9 cellular contexts compared by ENCODE assay signal in the genomic region with DNA sequence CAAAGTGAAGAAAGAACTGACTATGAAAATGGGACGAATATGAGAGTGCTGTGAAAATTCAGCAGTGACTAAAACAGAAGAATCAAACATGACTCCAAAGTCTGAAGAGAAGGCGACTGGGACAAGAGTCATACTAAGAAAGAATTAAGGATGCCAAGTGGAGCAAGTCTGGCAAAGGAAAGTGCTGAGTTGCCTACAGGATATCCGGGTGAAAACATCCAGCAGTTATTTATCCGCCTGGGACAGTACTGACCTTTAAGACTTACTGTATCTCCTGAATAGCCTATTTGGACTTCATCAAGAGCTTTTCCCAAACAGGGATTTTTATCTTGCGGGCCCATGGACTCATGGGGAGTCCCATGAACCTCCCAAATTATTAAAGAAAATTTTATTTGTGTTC. TPM values are rescaled to one million over a fixed set of nuclear protein-coding genes. Genes with fewer than 3 reads are reported as not detected.
A peak's percentile ranks its signal among the peaks of the same experiment; 100 is the strongest.
DNase-seq lines count a peak whose midpoint lies in the region; ATAC-seq, FAIRE-seq and TF ChIP-seq lines count a peak whose summit lies in the region.
"Had no signal": no experiment of that assay in that cellular context is flagged by ENCODE, and none has a peak within 500 bp of the region (broad histone marks: within the 10 kb centered on the region; RNA-seq: fewer than 3 reads in every experiment).

No MANE protein-coding gene starts in this region.

- no peak overlapping the region for H3K4me3 ChIP-seq in astrocyte of the spinal cord (ENCODE audit: low read depth, low read length)
- H3K4me3 ChIP-seq in stomach: no peak overlapping the region
- H3K4me3 ChIP-seq: SJCRH30 had no signal

- WGBS in stomach, 5 donors: 59 to 75% (median 72%) methylated on average over 5 of the region's 5 CpGs

- no peak for DNase-seq in H54 (ENCODE audit: insufficient read length, low spot score)
- peak; percentile 65 for DNase-seq in astrocyte of the spinal cord (ENCODE audit: low read depth, low spot score)
- DNase-seq in left cardiac atrium: no peak
- DNase-seq in stomach: no peak
- DNase-seq in NCI-H1092 treated with DMSO at 0.1 percent for 48 hours (lab: John Stamatoyannopoulos, UW): no peak
- no peak for DNase-seq in G401 (ENCODE audit: low spot score)

- H3K27me3 ChIP-seq in stomach: no peaks in the 10 kb centered on the region
- H3K27me3 ChIP-seq: SJCRH30 had no signal

- no peaks in the 10 kb centered on the region for H3K9me3 ChIP-seq in stomach

- H3K27ac ChIP-seq in stomach: peak overlapping the region in 4 of 5 donors; percentile 6 to 75 (median 52)
- H3K27ac ChIP-seq: SJCRH30 had no signal

- TF ChIP-seq EP300 in stomach (IDR thresholded peaks at IDR 0.05): no peak

- H3K36me3 ChIP-seq in stomach: no peaks in the 10 kb centered on the region
- H3K36me3 ChIP-seq: SJCRH30 had no signal

- in situ Hi-C loops in astrocyte of the spinal cord (cut with HindIII; ENCODE audit: low sequenced_read_pairs): no loop called here
- in situ Hi-C loops in G401 (cut with HindIII; ENCODE audit: low sequenced_read_pairs): no loop called here

- intact Hi-C loops in left cardiac atrium (cut with DNase I) (loop anchor here (2.0 to 10.0 kb wide), 3 partner anchors 74 to 339 kb away; a partner anchor contains a TSS), stomach (cut with DNase I; ENCODE audit: low total_unique reads) (loop anchor here (5.0 to 10.0 kb wide), 2 partner anchors 74 to 339 kb away; a partner anchor contains a TSS)

- FAIRE-seq in H54 (lab: Jason Lieb, UNC): peak; percentile 53

- no peak for TF ChIP-seq POLR2A in H54 (IDR thresholded peaks at IDR 0.05; ENCODE audit: low read depth, low read length)
- no peak for TF ChIP-seq POLR2A in stomach (IDR thresholded peaks at IDR 0.05)

- no peak for TF ChIP-seq CTCF in astrocyte of the spinal cord (IDR thresholded peaks at IDR 0.05; ENCODE audit: low read depth, low read length)
- no peak for TF ChIP-seq CTCF in stomach (IDR thresholded peaks at IDR 0.05)

- ATAC-seq in left cardiac atrium: peak; percentile 80 to 82
- no peak for ATAC-seq in HG02798 (IDR thresholded peaks at IDR 0.05; ENCODE audit: poor library complexity, unreplicated experiment)
- no peak for ATAC-seq in HG02759 (IDR thresholded peaks at IDR 0.05; ENCODE audit: unreplicated experiment)

- H3K4me1 ChIP-seq in stomach: peaks cover 0 to 20% (median 8%) of the 10 kb centered on the region in 4 donors

RNA-seq across cellular contexts. Expression of a gene that starts 41.1 kb away (rescaled TPM):
- total RNA-seq in left cardiac atrium (1 to 10 TPM; 3.5 to 5.1 TPM), stomach (10 to 100 TPM in 2 of 5 donors, 1 to 10 TPM in 3; 1.2 to 32.0 (median 8.8) TPM)
- polyA plus RNA-seq in stomach: 1 to 10 TPM; 3.1 to 4.3 (median 3.7) TPM
- 1.9 and 9.6 TPM in 2 replicates for total RNA-seq in G401 (2014; rRNA removed; shearing (Covaris generic))

Comparison
In these comparisons a context has a peak if more than half of its experiments do, and no peak if none do; other contexts are left out.
1. ATAC-seq: peak in left cardiac atrium (2 of 2); none in HG02798 (single experiment) and HG02759 (single experiment).